In genomic region chr10:27252267-27253000, GRCh38 we compare ENCODE assay signal across 7 cellular contexts.
A peak's percentile ranks its signal among the peaks of the same experiment; 100 is the strongest.
DNase-seq lines count a peak whose midpoint lies in the region; ATAC-seq lines count a peak whose summit lies in the region.

No MANE protein-coding gene starts in this region.

- ATAC-seq in GM18907 (IDR thresholded peaks at IDR 0.05; ENCODE audit: unreplicated experiment) (peak; percentile 99), HG03097 (IDR thresholded peaks at IDR 0.05; ENCODE audit: low FRiP score, unreplicated experiment) (peak; percentile 94)

- DNase-seq in T follicular helper cell (ENCODE audit: low read depth) (peak; percentile 55), amniotic epithelial cell (ENCODE audit: low read depth) (peak; percentile 58), iris pigment epithelial cell (ENCODE audit: low read depth) (peak; percentile 57), DMS 273 treated with DMSO at 0.1 percent for 48 hours (lab: John Stamatoyannopoulos, UW) (no peak)
- peak; percentile 85 to 89 for DNase-seq in stimulated activated CD4-positive, alpha-beta T cell treated with anti-CD3 and anti-CD28 coated beads, Interleukin-2, amount 100 ng/mL, for 24 hours
